ENCODE assay signal across 8 cellular contexts in genomic region chr4:77433102-77433733, GRCh38.
DNase-seq lines count a peak whose midpoint lies in the region; ATAC-seq and TF ChIP-seq lines count a peak whose summit lies in the region.

No MANE protein-coding gene starts in this region.

- no peak overlapping the region for H3K27ac Mint-ChIP-seq in central memory CD8-positive, alpha-beta T cell (ENCODE audit: low read depth)

- BruUV-seq in OCI-LY7 (replicated peaks; lab: Mats Ljungman, UMichigan), result no TSS peak

- H3K4me1 ChIP-seq in OCI-LY7 (ENCODE audit: insufficient read depth, low read length, poor library complexity, severe bottlenecking) (no peaks in the 10 kb centered on the region), left lung (peaks cover 6% of the 10 kb centered on the region in 2 donors), upper lobe of left lung (peaks cover 0 to 10% (median 7%) of the 10 kb centered on the region in 4 donors)

- H4K20me1 ChIP-seq in OCI-LY7 (ENCODE audit: insufficient read depth, low read length), result no peaks in the 10 kb centered on the region

- H3K36me3 ChIP-seq in OCI-LY7 (ENCODE audit: insufficient read depth, low read length), result no peaks in the 10 kb centered on the region
- H3K36me3 ChIP-seq in left lung, result no peaks in the 10 kb centered on the region
- H3K36me3 ChIP-seq in upper lobe of left lung, result no peaks in the 10 kb centered on the region

- DNase-seq in activated CD4-positive, alpha-beta T cell treated with anti-CD3 and anti-CD28 coated beads for 48 hours, result peak; percentile 5
- no peak for DNase-seq in activated CD4-positive, alpha-beta T cell treated with anti-CD3 and anti-CD28 coated beads for 4 hours
- DNase-seq in HS-5 (ENCODE audit: low read depth) (peak; percentile 15), OCI-LY7 (ENCODE audit: low spot score) (peak; percentile 48), left lung (no peak), upper lobe of left lung (no peak)
- no peak for DNase-seq in central memory CD8-positive, alpha-beta T cell (ENCODE audit: low spot score in 2 of 2)

- H3K4me3 ChIP-seq in OCI-LY7 (ENCODE audit: low read depth, low read length, poor library complexity, severe bottlenecking) (no peak overlapping the region), left lung (no peak overlapping the region), upper lobe of left lung (no peak overlapping the region)

- H3K4me1 Mint-ChIP-seq in central memory CD8-positive, alpha-beta T cell, result no peaks in the 10 kb centered on the region

- CTCF ChIA-PET in OCI-LY7 (lab: Charles Lee; ENCODE audit: unreplicated experiment), result interaction anchor here (0.6 kb wide), 1 partner anchor 483 kb away, joined by 3 read pairs; no protein-coding TSS in a partner anchor

- no peaks in the 10 kb centered on the region for H3K36me3 Mint-ChIP-seq in central memory CD8-positive, alpha-beta T cell (ENCODE audit: insufficient read depth)

- no peaks in the 10 kb centered on the region for H3K9me2 ChIP-seq in OCI-LY7 (ENCODE audit: insufficient read depth, low read length)

- H3K9me3 Mint-ChIP-seq in central memory CD8-positive, alpha-beta T cell, result no peaks in the 10 kb centered on the region

- no peaks in the 10 kb centered on the region for H3K27me3 ChIP-seq in left lung
- no peaks in the 10 kb centered on the region for H3K27me3 ChIP-seq in upper lobe of left lung

- no peak overlapping the region for H3K4me2 ChIP-seq in OCI-LY7 (ENCODE audit: low read length)

- no peaks in the 10 kb centered on the region for H3K79me2 ChIP-seq in OCI-LY7 (ENCODE audit: insufficient read depth, low read depth, low read length)

- WGBS in upper lobe of left lung, 2 donors, result 2 to 5% methylated on average over 2 of the region's 2 CpGs

- POLR2A ChIA-PET in OCI-LY7 (lab: Charles Lee), result no interaction called here

- TF ChIP-seq POLR2A in upper lobe of left lung (IDR thresholded peaks at IDR 0.05), result no peak

- no peak overlapping the region for H2AFZ ChIP-seq in OCI-LY7 (ENCODE audit: low read length)

- H3K9me3 ChIP-seq in OCI-LY7 (ENCODE audit: low read length) (no peaks in the 10 kb centered on the region), left lung (no peaks in the 10 kb centered on the region), upper lobe of left lung (no peaks in the 10 kb centered on the region)

- no peak overlapping the region for H3K4me3 Mint-ChIP-seq in central memory CD8-positive, alpha-beta T cell

- peak; percentile 73 for TF ChIP-seq CTCF in OCI-LY7 (conservative IDR thresholded peaks at IDR 0.05; ENCODE audit: low read length)
- TF ChIP-seq CTCF in left lung (IDR thresholded peaks at IDR 0.05), result peak; percentile 25 to 46
- peak; percentile 19 to 78 (median 51) for TF ChIP-seq CTCF in upper lobe of left lung (IDR thresholded peaks at IDR 0.05)

- TF ChIP-seq EP300 in upper lobe of left lung (IDR thresholded peaks at IDR 0.05), result no peak

- H3K27me3 Mint-ChIP-seq in central memory CD8-positive, alpha-beta T cell, result no peaks in the 10 kb centered on the region

- intact Hi-C loops in OCI-LY7 (cut with micrococcal nuclease; ENCODE audit: unreplicated experiment), result loop anchor here (1.0 kb wide), 2 partner anchors 48 to 65 kb away; no protein-coding TSS in a partner anchor
- intact Hi-C loops in left lung (cut with DNase I), result no loop called here

- no peak overlapping the region for H3K27ac ChIP-seq in OCI-LY7 (ENCODE audit: low read depth, low read length, poor library complexity, severe bottlenecking)
- H3K27ac ChIP-seq in left lung, result no peak overlapping the region
- no peak overlapping the region for H3K27ac ChIP-seq in upper lobe of left lung

- ATAC-seq in GM21367 (IDR thresholded peaks at IDR 0.05; ENCODE audit: unreplicated experiment) (peak; percentile 79), left lung (peak; percentile 90), upper lobe of left lung (ENCODE audit: low FRiP score in 2 of 2) (peak; percentile 62 to 66)
- peak; percentile 63 for ATAC-seq in central memory CD8-positive, alpha-beta T cell (replicated peaks; ENCODE audit: extremely low read depth, poor library complexity, severe bottlenecking)

Comparison
In these comparisons a context has a peak if more than half of its experiments do, and no peak if none do; other contexts are left out.
1. DNase-seq: peak in activated CD4-positive, alpha-beta T cell treated with anti-CD3 and anti-CD28 coated beads for 48 hours (single experiment), HS-5 (single experiment) and OCI-LY7 (single experiment); none in activated CD4-positive, alpha-beta T cell treated with anti-CD3 and anti-CD28 coated beads for 4 hours (0 of 2), central memory CD8-positive, alpha-beta T cell (0 of 2), left lung (0 of 2) and upper lobe of left lung (0 of 2).
2. Peak in every context shown above with its lines, with median percentiles within 50 percentile points of each other: ATAC-seq and CTCF ChIP-seq.